ENCODE assay signal across 16 cellular contexts in genomic region chr12:122908915-122909314, GRCh38.
"Had no signal": no experiment of that assay in that cellular context is flagged by ENCODE, and none has a peak within 500 bp of the region (broad histone marks: within the 10 kb centered on the region; RNA-seq: fewer than 3 reads in every experiment).

No MANE protein-coding gene starts in this region.

- H3K4me1 ChIP-seq: vagina had no signal

- H3K4me3 ChIP-seq: gastrocnemius medialis, left lung, tibial artery, vagina had no signal

- H3K36me3 ChIP-seq: gastrocnemius medialis, left lung, neural progenitor cell, tibial artery, vagina had no signal

- ATAC-seq: activated CD8-positive, alpha-beta T cell treated with anti-CD3 and anti-CD28 coated beads for 36 hours; gastrocnemius medialis; left lung; naive thymus-derived CD4-positive, alpha-beta T cell had no signal

- H3K27me3 ChIP-seq: gastrocnemius medialis, left lung, tibial artery, vagina had no signal

- H3K9me3 ChIP-seq: gastrocnemius medialis, left lung, tibial artery, vagina had no signal

- H3K27ac ChIP-seq: left lung, tibial artery, vagina had no signal

- DNase-seq: activated CD4-positive, alpha-beta T cell treated with anti-CD3 and anti-CD28 coated beads for 48 hours; activated CD4-positive, CD25-positive, alpha-beta regulatory T cell; activated CD8-positive, alpha-beta T cell treated with anti-CD3 and anti-CD28 coated beads for 36 hours; activated naive CD4-positive, alpha-beta T cell treated with anti-CD3 and anti-CD28 coated beads, Interleukin-2, amount 50 U/mL, for 16 hours; activated T-cell treated with anti-CD3 and anti-CD28 coated beads, Interleukin-2, amount 50 U/mL, for 24 hours; erythroblast; gastrocnemius medialis; left lung; naive thymus-derived CD4-positive, alpha-beta T cell; stimulated activated naive CD4-positive, alpha-beta T cell; substantia nigra; T-helper 1 cell; T-helper 9 cell had no signal
